Comparison of ENCODE assay signal across 18 cellular contexts in genomic region chr5:23146183-23146582, GRCh38.
"Had no signal": no experiment of that assay in that cellular context is flagged by ENCODE, and none has a peak within 500 bp of the region (broad histone marks: within the 10 kb centered on the region; RNA-seq: fewer than 3 reads in every experiment).

No MANE protein-coding gene starts in this region.

- H3K27me3 ChIP-seq: MG63 had no signal

- H3K36me3 ChIP-seq: MG63 had no signal

- DNase-seq: Karpas-422, KG1, MG63, NCI-H1092, NCI-H1105 treated with DMSO at 0.1 percent for 48 hours, NCI-H1417 treated with DMSO at 0.1 percent for 48 hours, NCI-H146, NCI-H1694 treated with DMSO at 0.1 percent for 48 hours, NCI-H1930, NCI-H2081, NCI-H2107, NCI-H2227 treated with DMSO at 0.1 percent for 48 hours, NCI-H524, NCI-H526 treated with DMSO at 0.1 percent for 48 hours, NCI-H748 treated with DMSO at 0.1 percent for 48 hours, Right ventricle myocardium superior, RPMI8226 had no signal

- H3K4me3 ChIP-seq: MG63 had no signal

- FAIRE-seq: RCC 7860 had no signal
